Comparison of ENCODE assay signal across 23 cellular contexts in the genomic region with DNA sequence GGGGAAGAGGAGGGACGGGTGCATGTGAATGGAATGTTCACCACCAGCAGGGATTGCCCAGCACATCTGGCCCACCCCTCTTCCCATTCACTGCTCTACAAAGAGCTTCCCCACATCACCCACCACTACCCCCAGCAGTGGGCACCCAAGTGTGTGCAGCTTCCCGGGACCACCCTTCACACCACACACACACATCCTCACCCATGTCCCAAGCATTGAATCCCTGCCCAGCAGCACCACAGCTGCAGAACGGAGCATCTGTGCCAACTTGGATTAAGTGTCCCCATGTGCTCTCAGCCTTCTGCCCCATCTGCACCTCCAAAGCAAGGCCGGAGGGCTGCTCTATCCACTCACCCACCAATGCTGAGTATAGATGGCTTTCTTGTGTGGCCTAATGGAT.
"Had no signal": no experiment of that assay in that cellular context is flagged by ENCODE, and none has a peak within 500 bp of the region (broad histone marks: within the 10 kb centered on the region; RNA-seq: fewer than 3 reads in every experiment).

No MANE protein-coding gene starts in this region.

- H3K27ac ChIP-seq: cardiac muscle cell, parathyroid adenoma, thoracic aorta had no signal

- H3K4me3 Mint-ChIP-seq: activated naive CD4-positive, alpha-beta T cell treated with anti-CD3 and anti-CD28 coated beads for 36 hours; activated naive CD8-positive, alpha-beta T cell treated with anti-CD3 and anti-CD28 coated beads, Interleukin-2, amount 50 U/mL, for 24 hours; natural killer cell treated with Interleukin-12 subunit alpha and Interleukin-12 subunit beta and Interleukin-15 and Interleukin-18, amount 100 ng/mL, for 72 hours; T-helper 17 cell; type B pancreatic cell had no signal

- H3K36me3 Mint-ChIP-seq: natural killer cell treated with Interleukin-12 subunit alpha and Interleukin-12 subunit beta and Interleukin-15 and Interleukin-18, amount 100 ng/mL, for 72 hours; type B pancreatic cell had no signal

- H3K36me3 ChIP-seq: cardiac muscle cell, thoracic aorta had no signal

- DNase-seq: activated CD4-positive, alpha-beta T cell treated with anti-CD3 and anti-CD28 coated beads for 4 hours; activated CD4-positive, alpha-beta T cell treated with anti-CD3 and anti-CD28 coated beads, Interleukin-2, amount 50 U/mL, for 48 hours; activated CD4-positive, CD25-positive, alpha-beta regulatory T cell; activated effector memory CD4-positive, alpha-beta T cell treated with Interleukin-2 at 50 U/mL for 16 hours; activated naive CD4-positive, alpha-beta T cell treated with anti-CD3 and anti-CD28 coated beads for 36 hours; activated naive CD8-positive, alpha-beta T cell treated with anti-CD3 and anti-CD28 coated beads, Interleukin-2, amount 50 U/mL, for 24 hours; activated T-cell treated with anti-CD3 and anti-CD28 coated beads, Interleukin-2, amount 50 U/mL, for 48 hours; effector memory CD4-positive, alpha-beta T cell; foreskin melanocyte; midbrain; nucleus accumbens; stimulated activated CD4-positive, alpha-beta T cell treated with anti-CD3 and anti-CD28 coated beads, Interleukin-4, amount 100 ng/mL, for 24 hours; stimulated activated naive CD4-positive, alpha-beta T cell treated with Interleukin-2 at 50 U/mL for 16 hours; SW 1271; T-helper 17 cell had no signal

- H3K4me3 ChIP-seq: cardiac muscle cell, thoracic aorta had no signal

- H3K4me1 ChIP-seq: parathyroid adenoma had no signal

- FAIRE-seq: islet of Langerhans had no signal

- H3K27me3 Mint-ChIP-seq: activated naive CD8-positive, alpha-beta T cell treated with anti-CD3 and anti-CD28 coated beads, Interleukin-2, amount 50 U/mL, for 24 hours had no signal

- H3K27me3 ChIP-seq: cardiac muscle cell had no signal

- ATAC-seq: activated naive CD8-positive, alpha-beta T cell treated with anti-CD3 and anti-CD28 coated beads, Interleukin-2, amount 50 U/mL, for 24 hours; esophagus mucosa; sciatic nerve; T-helper 17 cell had no signal

- H3K9me3 ChIP-seq: thoracic aorta had no signal

- H3K27ac Mint-ChIP-seq: activated naive CD4-positive, alpha-beta T cell treated with anti-CD3 and anti-CD28 coated beads for 36 hours; activated naive CD8-positive, alpha-beta T cell treated with anti-CD3 and anti-CD28 coated beads, Interleukin-2, amount 50 U/mL, for 24 hours; natural killer cell treated with Interleukin-12 subunit alpha and Interleukin-12 subunit beta and Interleukin-15 and Interleukin-18, amount 100 ng/mL, for 72 hours; T-helper 17 cell; type B pancreatic cell had no signal

- H3K4me1 Mint-ChIP-seq: activated naive CD8-positive, alpha-beta T cell treated with anti-CD3 and anti-CD28 coated beads, Interleukin-2, amount 50 U/mL, for 24 hours had no signal

- H3K9me3 Mint-ChIP-seq: activated naive CD4-positive, alpha-beta T cell treated with anti-CD3 and anti-CD28 coated beads for 36 hours; activated naive CD8-positive, alpha-beta T cell treated with anti-CD3 and anti-CD28 coated beads, Interleukin-2, amount 50 U/mL, for 24 hours; natural killer cell treated with Interleukin-12 subunit alpha and Interleukin-12 subunit beta and Interleukin-15 and Interleukin-18, amount 100 ng/mL, for 72 hours; type B pancreatic cell had no signal
